Comparison of ENCODE assay signal across 8 cellular contexts in the genomic region with DNA sequence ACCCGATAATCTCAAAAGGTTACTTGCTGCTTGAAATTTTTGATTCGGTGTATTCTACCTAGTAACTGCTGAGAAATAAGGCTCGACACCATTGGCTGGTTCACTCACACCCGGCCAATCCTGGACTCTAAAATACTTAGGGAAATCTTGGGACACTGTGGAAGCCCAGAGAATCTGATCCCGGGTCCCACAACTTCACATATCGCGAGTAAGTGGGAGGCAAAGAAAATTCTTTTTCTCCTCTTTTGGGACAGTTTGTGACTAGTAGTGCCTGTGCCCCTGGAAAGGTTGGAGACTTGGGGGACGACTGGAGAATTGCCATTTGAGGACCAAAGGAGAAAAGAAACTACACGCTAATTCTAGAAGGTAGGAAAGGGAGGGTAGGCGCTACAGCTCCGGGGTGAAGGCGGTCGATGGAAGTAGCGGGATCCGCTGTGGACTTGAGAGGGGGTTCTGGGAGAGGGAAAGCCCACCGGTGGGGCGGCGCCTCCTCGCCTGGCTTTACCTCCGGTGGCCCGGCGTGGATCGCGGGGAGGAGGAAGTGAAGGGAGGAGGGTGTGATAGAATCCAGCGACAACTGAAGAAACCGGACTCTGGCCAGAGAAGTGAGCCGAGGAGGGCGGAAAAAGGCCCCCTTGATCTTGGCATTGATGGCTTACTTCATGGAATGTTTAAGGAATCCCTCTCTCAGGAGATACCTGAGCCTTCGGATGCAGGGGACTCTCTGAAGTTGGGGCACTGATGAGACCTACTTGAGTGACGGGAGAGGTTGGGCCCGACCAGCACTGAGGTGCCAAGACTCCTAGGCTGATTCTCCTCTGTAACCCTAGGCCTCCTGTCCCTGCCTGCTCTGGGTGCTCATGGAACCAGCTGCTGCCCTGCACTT. TPM values are rescaled to one million over a fixed set of nuclear protein-coding genes. Genes with fewer than 3 reads are reported as not detected.
DNase-seq lines count a peak whose midpoint lies in the region; ATAC-seq lines count a peak whose summit lies in the region.

No MANE protein-coding gene starts in this region.

- DNase-seq in CD1c-positive myeloid dendritic cell (ENCODE audit: extremely low spot score) = peak; percentile 88
- DNase-seq in GM19240 (ENCODE audit: insufficient read length, low spot score) = peak; percentile 41
- DNase-seq in NCI-H510A (lab: John Stamatoyannopoulos, UW) = peak; percentile 32
- DNase-seq in activated CD4-positive, alpha-beta T cell treated with anti-CD3 and anti-CD28 coated beads for 1 hour = peak; percentile 19
- DNase-seq in dermis microvascular lymphatic vessel endothelial cell (ENCODE audit: low read depth in 2 of 2) = peak; percentile 81 to 93
- peak; percentile 91 for DNase-seq in kidney tubule cell (ENCODE audit: low spot score)
- DNase-seq in stimulated activated CD4-positive, alpha-beta T cell treated with anti-CD3 and anti-CD28 coated beads, Interleukin-15, amount 100 ng/mL, for 24 hours = peak; percentile 56

- peak; percentile 87 for ATAC-seq in HG03378 (IDR thresholded peaks at IDR 0.05; ENCODE audit: unreplicated experiment)

RNA-seq across cellular contexts. Expression of gene BTN3A3, which starts 18.8 kb away (rescaled TPM):
- 8.9 and 12.1 TPM in 2 replicates for total RNA-seq in dermis microvascular lymphatic vessel endothelial cell

RNA-seq across cellular contexts. Expression of gene BTN3A1, which starts 19.4 kb away (rescaled TPM):
- 8.1 and 12.6 TPM in 2 replicates for total RNA-seq in dermis microvascular lymphatic vessel endothelial cell

RNA-seq across cellular contexts. Expression of gene BTN2A1, which starts 36.3 kb away (rescaled TPM):
- total RNA-seq in dermis microvascular lymphatic vessel endothelial cell = 6.0 and 7.0 TPM in 2 replicates

RNA-seq across cellular contexts. Expression of gene BTN2A2, which starts 38.6 kb away (rescaled TPM):
- total RNA-seq in dermis microvascular lymphatic vessel endothelial cell = 9.2 and 10.9 TPM in 2 replicates

RNA-seq across cellular contexts. Expression of gene BTN3A2, which starts 56.5 kb away (rescaled TPM):
- total RNA-seq in dermis microvascular lymphatic vessel endothelial cell = 15.8 and 17.8 TPM in 2 replicates

Comparison
In these comparisons a context has a peak if more than half of its experiments do, and no peak if none do; other contexts are left out.
1. Peak in every context shown above with its lines: DNase-seq and ATAC-seq.
2. DNase-seq: peak in every context shown above with its lines; median percentile 91 in kidney tubule cell; 88 in CD1c-positive myeloid dendritic cell; 87 in dermis microvascular lymphatic vessel endothelial cell; 56 in stimulated activated CD4-positive, alpha-beta T cell treated with anti-CD3 and anti-CD28 coated beads, Interleukin-15, amount 100 ng/mL, for 24 hours; 41 in GM19240; 32 in NCI-H510A; 19 in activated CD4-positive, alpha-beta T cell treated with anti-CD3 and anti-CD28 coated beads for 1 hour.